Comparison of ENCODE assay signal across 8 cellular contexts in the genomic region with DNA sequence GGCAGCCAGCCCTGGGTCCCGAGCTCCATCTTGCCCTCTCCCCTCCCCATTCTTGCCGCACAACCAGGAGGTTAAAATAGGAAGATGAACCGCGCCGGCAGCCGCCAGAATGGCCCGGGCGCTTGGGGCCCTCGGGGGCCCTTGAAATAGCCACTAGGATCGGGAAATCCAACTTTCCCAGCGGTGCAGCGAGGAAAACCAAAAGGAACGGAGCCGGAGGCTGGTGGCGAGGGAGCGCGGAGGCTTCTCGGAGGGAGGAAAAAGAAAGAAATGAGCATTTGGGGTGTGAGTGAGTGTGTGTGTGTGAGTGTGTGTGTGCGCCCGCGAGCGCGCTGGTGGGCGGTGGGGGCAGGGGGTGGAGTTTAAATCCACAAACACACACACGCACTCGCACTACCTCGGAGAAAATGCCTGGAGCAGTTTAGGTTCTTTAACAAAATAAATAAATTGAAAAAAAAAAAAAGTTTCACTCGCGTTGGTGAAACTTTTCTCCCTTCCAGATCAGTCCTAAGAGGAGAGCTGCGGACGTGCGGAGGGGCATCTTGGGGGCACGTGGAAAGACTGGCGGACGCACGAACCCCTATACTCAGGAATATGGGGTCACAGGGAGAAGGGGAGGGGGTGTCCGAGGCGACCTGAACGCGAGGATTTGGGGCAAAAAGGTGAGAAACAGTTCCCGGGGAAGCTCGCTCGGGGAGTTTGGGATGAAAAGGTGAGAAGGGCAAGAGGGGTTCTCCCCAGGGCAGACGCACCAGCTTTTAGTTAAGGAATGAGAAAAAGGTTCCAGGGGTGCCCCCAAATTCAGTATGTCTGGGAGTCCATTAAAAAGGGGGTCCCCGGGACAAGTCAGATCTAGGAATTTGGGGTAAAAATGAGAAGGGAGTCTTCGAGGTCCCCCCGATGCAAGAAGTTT. TPM values are rescaled to one million over a fixed set of nuclear protein-coding genes. Genes with fewer than 3 reads are reported as not detected.
A peak's percentile ranks its signal among the peaks of the same experiment; 100 is the strongest.
DNase-seq lines count a peak whose midpoint lies in the region; ATAC-seq and TF ChIP-seq lines count a peak whose summit lies in the region.

No MANE protein-coding gene starts in this region.

- peak overlapping the region; percentile 63 for H3K4me3 ChIP-seq in epithelial cell of proximal tubule (ENCODE audit: low read depth, low read length)
- peak overlapping the region; percentile 75 to 76 for H3K4me3 ChIP-seq in muscle layer of duodenum (ENCODE audit: low read depth in 1 of 2, low read length in 2 of 2)

- H3K4me1 Mint-ChIP-seq in stimulated activated naive CD8-positive, alpha-beta T cell treated with anti-CD3 and anti-CD28 coated beads, Interleukin-15, Interleukin-2, amounts not matched to agents 100 ng/mL and 50 ng/mL, for 24 hours (ENCODE audit: low read depth): peaks cover 24% of the 10 kb centered on the region

- H3K27ac Mint-ChIP-seq in stimulated activated naive CD8-positive, alpha-beta T cell treated with anti-CD3 and anti-CD28 coated beads, Interleukin-15, Interleukin-2, amounts not matched to agents 100 ng/mL and 50 ng/mL, for 24 hours: peak overlapping the region; percentile 85

- no peaks in the 10 kb centered on the region for H3K9me3 ChIP-seq in muscle layer of duodenum (ENCODE audit: control insufficient read depth in 1 of 2, low read length in 2 of 2)

- H3K4me1 ChIP-seq in muscle layer of duodenum (ENCODE audit: control insufficient read depth in 1 of 2, insufficient read depth in 2 of 2, low read length in 2 of 2): peaks cover under 1 to 9% of the 10 kb centered on the region in 2 donors

- peak overlapping the region; percentile 91 for H3K27ac ChIP-seq in muscle layer of duodenum (ENCODE audit: low read length)

- no peak for TF ChIP-seq CTCF in epithelial cell of proximal tubule (conservative IDR thresholded peaks at IDR 0.05; ENCODE audit: low read depth, low read length)

- peak overlapping the region; percentile 92 for H3K4me3 Mint-ChIP-seq in stimulated activated naive CD8-positive, alpha-beta T cell treated with anti-CD3 and anti-CD28 coated beads, Interleukin-15, Interleukin-2, amounts not matched to agents 100 ng/mL and 50 ng/mL, for 24 hours

- no peak for ATAC-seq in HG03139 (IDR thresholded peaks at IDR 0.05; ENCODE audit: unreplicated experiment)

- no peaks in the 10 kb centered on the region for H3K9me3 Mint-ChIP-seq in stimulated activated naive CD8-positive, alpha-beta T cell treated with anti-CD3 and anti-CD28 coated beads, Interleukin-15, Interleukin-2, amounts not matched to agents 100 ng/mL and 50 ng/mL, for 24 hours

- no peaks in the 10 kb centered on the region for H3K36me3 ChIP-seq in muscle layer of duodenum (ENCODE audit: control insufficient read depth in 1 of 2, insufficient read depth in 2 of 2, low read length in 2 of 2)

- H3K27me3 ChIP-seq in muscle layer of duodenum (ENCODE audit: low read depth, low read length): no peaks in the 10 kb centered on the region

- H3K36me3 Mint-ChIP-seq in stimulated activated naive CD8-positive, alpha-beta T cell treated with anti-CD3 and anti-CD28 coated beads, Interleukin-15, Interleukin-2, amounts not matched to agents 100 ng/mL and 50 ng/mL, for 24 hours (ENCODE audit: low read depth): no peaks in the 10 kb centered on the region

- DNase-seq in EH (ENCODE audit: low read depth) (peak; percentile 66), NCI-H2227 (lab: John Stamatoyannopoulos, UW; ENCODE audit: unreplicated experiment) (peak; percentile 48), epithelial cell of proximal tubule (ENCODE audit: low read depth) (no peak), cerebellar nuclear complex (lab: John Stamatoyannopoulos, UW) (no peak)
- peak; percentile 75 for DNase-seq in activated CD8-positive, alpha-beta memory T cell treated with anti-CD3 and anti-CD28 coated beads, Interleukin-2, amount 50 U/mL, for 48 hours

- peaks cover 17% of the 10 kb centered on the region for H3K27me3 Mint-ChIP-seq in stimulated activated naive CD8-positive, alpha-beta T cell treated with anti-CD3 and anti-CD28 coated beads, Interleukin-15, Interleukin-2, amounts not matched to agents 100 ng/mL and 50 ng/mL, for 24 hours

RNA-seq across cellular contexts. Expression of gene RFX2, which starts 1.3 kb away (rescaled TPM):
- 2.6 and 4.2 TPM in 2 replicates for total RNA-seq in epithelial cell of proximal tubule

RNA-seq across cellular contexts. Expression of gene ACSBG2, which starts 26.5 kb away (rescaled TPM):
- total RNA-seq in epithelial cell of proximal tubule: not detected in 2 replicates

Comparison
In these comparisons a context has a peak if more than half of its experiments do, and no peak if none do; other contexts are left out.
1. DNase-seq: peak in EH (single experiment), NCI-H2227 (single experiment) and activated CD8-positive, alpha-beta memory T cell treated with anti-CD3 and anti-CD28 coated beads, Interleukin-2, amount 50 U/mL, for 48 hours (single experiment); none in epithelial cell of proximal tubule (single experiment) and cerebellar nuclear complex (0 of 2).